Comparison of ENCODE assay signal across 1 cellular context in the genomic region with DNA sequence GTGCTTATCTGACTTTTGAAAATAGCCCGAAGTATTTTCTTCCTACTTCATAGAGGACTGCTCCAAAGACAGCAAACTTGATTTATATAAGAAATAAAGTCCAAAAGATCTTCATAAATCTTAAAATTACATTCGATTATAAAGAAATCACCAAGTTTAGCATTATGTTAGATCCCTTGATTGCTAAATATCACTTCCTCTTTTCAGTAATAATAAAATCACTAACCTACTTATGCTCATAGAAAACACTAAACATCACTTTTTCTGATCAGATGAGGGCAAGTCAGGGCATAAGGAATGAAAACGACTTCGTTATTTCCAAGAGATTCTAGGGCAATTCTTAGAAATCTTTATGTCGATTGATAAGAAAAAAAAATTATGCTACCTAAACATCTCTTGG.
TF ChIP-seq lines count a peak whose summit lies in the region.

No MANE protein-coding gene starts in this region.

TF ChIP-seq in K562, 482 proteins besides CTCF, POLR2A, EP300 and RAD21:
- TF ChIP-seq SPI1 (IDR thresholded peaks at IDR 0.05; ENCODE audit: borderline replicate concordance, low read depth, low read length) (peak; percentile 19; the same call in 1 of the 2 replicates), SMARCA4 (IDR thresholded peaks at IDR 0.05) (no peak), FOXM1 (IDR thresholded peaks at IDR 0.05; ENCODE audit: low read depth) (no peak), FOXM1 (CRISPR knock-in tag; IDR thresholded peaks at IDR 0.05; ENCODE audit: low read depth) (no peak)
TF ChIP-seq in K562: peak in this region for 1.
